In the genomic region with DNA sequence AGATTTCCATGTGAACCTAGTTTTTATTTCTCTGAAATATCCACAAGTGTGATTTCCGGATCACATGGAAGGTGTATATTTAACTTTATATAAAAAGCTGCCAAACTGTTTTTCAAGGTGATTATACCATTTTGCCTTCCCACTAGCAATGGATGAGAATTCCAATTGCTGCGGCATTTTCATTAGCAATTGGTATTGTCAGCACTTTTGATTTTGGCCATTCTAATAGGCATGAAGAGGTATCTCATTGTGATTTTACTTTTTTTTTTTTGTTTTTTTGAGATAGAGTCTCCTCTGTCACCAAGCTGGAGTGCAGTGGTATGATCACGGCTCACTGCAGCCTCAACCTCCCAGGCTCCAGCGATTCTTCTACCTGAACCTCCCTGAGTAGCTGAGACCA, we compare ENCODE assay signal across 24 cellular contexts. TPM values are rescaled to one million over a fixed set of nuclear protein-coding genes. Genes with fewer than 3 reads are reported as not detected.
DNase-seq lines count a peak whose midpoint lies in the region; ATAC-seq, FAIRE-seq and TF ChIP-seq lines count a peak whose summit lies in the region.
"Had no signal": no experiment of that assay in that cellular context is flagged by ENCODE, and none has a peak within 500 bp of the region (broad histone marks: within the 10 kb centered on the region; RNA-seq: fewer than 3 reads in every experiment).

No MANE protein-coding gene starts in this region.

- H3K9ac ChIP-seq in HepG2 (ENCODE audit: insufficient read depth, low read depth, low read length) (no peak overlapping the region), IMR-90 (ENCODE audit: low read depth, low read length) (no peak overlapping the region)
- H3K9ac ChIP-seq: BLaER1 had no signal

- H3K79me1 ChIP-seq in IMR-90 (ENCODE audit: low read depth in 1 of 2, low read length in 2 of 2): 0 out of 4 replicates have a peak, but pooled peaks cover 0 to 7% of the 10 kb centered on the region in 2 experiments

- H3K27ac ChIP-seq in HepG2 (ENCODE audit: extremely low read length, insufficient read depth, low read length): no peak overlapping the region
- no peak overlapping the region for H3K27ac ChIP-seq in right lobe of liver
- no peak overlapping the region for H3K27ac ChIP-seq in IMR-90 (ENCODE audit: insufficient read depth, low read length)
- H3K27ac ChIP-seq: 22Rv1, BLaER1 had no signal

- H3K9me1 ChIP-seq in IMR-90 (ENCODE audit: insufficient read depth, low read length): 0 out of 2 replicates have a peak, but pooled peaks cover 4% of the 10 kb centered on the region

- H3K36me3 ChIP-seq in HepG2 (replicated peaks in 1 of 2; ENCODE audit: control insufficient read depth in 1 of 2, insufficient read depth in 2 of 2, low read length in 2 of 2): no peaks in the 10 kb centered on the region
- H3K36me3 ChIP-seq in right lobe of liver: no peaks in the 10 kb centered on the region
- H3K36me3 ChIP-seq in IMR-90 (ENCODE audit: control insufficient read depth, insufficient read depth, low read length): no peaks in the 10 kb centered on the region
- H3K36me3 ChIP-seq: BE2C, BLaER1 had no signal

- intact Hi-C loops in HepG2 (cut with micrococcal nuclease; ENCODE audit: unreplicated experiment): no loop called here
- intact Hi-C loops in right lobe of liver (cut with DNase I): no loop called here
- intact Hi-C loops in IMR-90 (cut with micrococcal nuclease): no loop called here

- no peak for FAIRE-seq in HepG2 (lab: Jason Lieb, UNC)
- FAIRE-seq in frontal cortex (lab: Jason Lieb, UNC): no peak
- FAIRE-seq: GM12878, GM12892, GM18507 had no signal

- no peak overlapping the region for H3K18ac ChIP-seq in IMR-90 (ENCODE audit: low read depth, low read length)

- no peak overlapping the region for H2AK9ac ChIP-seq in IMR-90 (replicated peaks; ENCODE audit: low read depth, low read length, poor library complexity)

- no peak for TF ChIP-seq EP300 in HepG2 (IDR thresholded peaks at IDR 0.05; ENCODE audit: low read depth in 2 of 2, low read length in 2 of 2)
- no peak for TF ChIP-seq EP300 in HepG2 (CRISPR knock-in tag; IDR thresholded peaks at IDR 0.05; ENCODE audit: borderline replicate concordance)

- H3K23ac ChIP-seq in IMR-90 (ENCODE audit: low read depth, low read length): no peak overlapping the region

- H4K20me1 ChIP-seq in HepG2 (ENCODE audit: insufficient read depth, low read length) (no peaks in the 10 kb centered on the region), IMR-90 (ENCODE audit: insufficient read depth, low read length) (no peaks in the 10 kb centered on the region)
- H4K20me1 ChIP-seq: BLaER1 had no signal

- H2AK5ac ChIP-seq in IMR-90 (ENCODE audit: low read depth, low read length): no peak overlapping the region

- H3K56ac ChIP-seq in IMR-90 (ENCODE audit: extremely low read depth, insufficient read depth, low read length): no peak overlapping the region

- CTCF ChIA-PET in HepG2 (lab: Yijun Ruan, JAX; ENCODE audit: low intra/inter-chr PET ratio, low total read pairs): no interaction called here
- CTCF ChIA-PET in IMR-90 (lab: Yijun Ruan, JAX): no interaction called here

- H3K27me3 ChIP-seq in HepG2 (ENCODE audit: control insufficient read depth in 1 of 2, insufficient read depth in 2 of 2, low read length in 2 of 2): peaks cover 0 to 17% of the 10 kb centered on the region in 2 experiments; a peak in 2 of 5 replicates
- H3K27me3 ChIP-seq in right lobe of liver: no peaks in the 10 kb centered on the region
- H3K27me3 ChIP-seq in IMR-90 (ENCODE audit: control insufficient read depth, insufficient read depth, low read length): peaks cover 27% of the 10 kb centered on the region
- H3K27me3 ChIP-seq: BLaER1 had no signal

- WGBS in HepG2 (ENCODE audit: low lambda C conversion rate): 41% methylated on average over 4 of the region's 4 CpGs
- 67% methylated on average over 4 of the region's 4 CpGs for WGBS in right lobe of liver (ENCODE audit: insufficient coverage, low coverage, low lambda C conversion rate, missing lambda C conversion rate)
- WGBS in IMR-90 (ENCODE audit: extremely low coverage in 2 of 2, insufficient read length in 1 of 2), 2 experiments: 100% methylated on average over 1 of the region's 4 CpGs; no CpG with 5 or more reads in 1 of the 2 experiments

- TF ChIP-seq CTCF in HepG2 (CRISPR knock-in tag; IDR thresholded peaks at IDR 0.05): no peak
- TF ChIP-seq CTCF in right lobe of liver (IDR thresholded peaks at IDR 0.05): no peak
- TF ChIP-seq CTCF in IMR-90 (conservative IDR thresholded peaks at IDR 0.05; ENCODE audit: low read depth, low read length): no peak

- H2AFZ ChIP-seq in HepG2 (ENCODE audit: low read length) (no peak overlapping the region), IMR-90 (replicated peaks; ENCODE audit: low read length, poor library complexity) (no peak overlapping the region)

- TF ChIP-seq RAD21 in HepG2 (CRISPR knock-in tag; IDR thresholded peaks at IDR 0.05) (no peak), IMR-90 (IDR thresholded peaks at IDR 0.05; ENCODE audit: low read length) (no peak)

- no peak overlapping the region for H2BK20ac ChIP-seq in IMR-90 (ENCODE audit: low read depth, low read length)

- no peaks in the 10 kb centered on the region for H3K79me2 ChIP-seq in HepG2 (ENCODE audit: insufficient read depth, low read length)

- in situ Hi-C loops in HepG2 (cut with HindIII; ENCODE audit: extremely low pct_ligation_motif_present, low pct_unique_long_range_greater_than_20kb) (no loop called here), IMR-90 (cut with MboI; ENCODE audit: low sequenced_read_pairs) (no loop called here)

- no peak overlapping the region for H3K4ac ChIP-seq in IMR-90 (ENCODE audit: low read depth, low read length)

- dilution Hi-C loops in IMR-90 (cut with HindIII; ENCODE audit: low sequenced_read_pairs, unreplicated experiment): no loop called here

- H2BK120ac ChIP-seq in IMR-90 (ENCODE audit: low read depth, low read length): no peak overlapping the region

- TF ChIP-seq POLR2A in HepG2 (IDR thresholded peaks at IDR 0.05; ENCODE audit: insufficient read depth in 1 of 2, low read depth in 2 of 2, low read length in 2 of 2): no peak
- no peak for TF ChIP-seq POLR2A in right lobe of liver (IDR thresholded peaks at IDR 0.05)
- no peak for TF ChIP-seq POLR2A in IMR-90 (IDR thresholded peaks at IDR 0.05; ENCODE audit: low read depth, low read length)

- H3K4me2 ChIP-seq in HepG2 (ENCODE audit: low read depth, low read length) (no peak overlapping the region), IMR-90 (ENCODE audit: low read depth, low read length) (no peak overlapping the region)
- H3K4me2 ChIP-seq: BLaER1 had no signal

- no peak overlapping the region for H4K5ac ChIP-seq in IMR-90 (ENCODE audit: low read depth, low read length)

- BruUV-seq in HepG2 (replicated peaks; lab: Mats Ljungman, UMichigan): no TSS peak
- BruUV-seq in IMR-90 (replicated peaks; lab: Mats Ljungman, UMichigan): no TSS peak

- H3K4me3 ChIP-seq in HepG2 (replicated peaks in 1 of 3; ENCODE audit: insufficient read depth in 1 of 3, low read depth in 2 of 3, low read length in 3 of 3) (no peak overlapping the region), right lobe of liver (no peak overlapping the region), IMR-90 (ENCODE audit: insufficient read depth, low read depth, low read length) (no peak overlapping the region)
- H3K4me3 ChIP-seq: BLaER1, GM12878 had no signal

- DNase-seq in HepG2 (ENCODE audit: low spot score) (no peak), right lobe of liver (no peak), IMR-90 (no peak), frontal cortex (ENCODE audit: low spot score in 2 of 2) (no peak)
- no peak for DNase-seq in stimulated activated CD4-positive, alpha-beta T cell treated with anti-CD3 and anti-CD28 coated beads, Interleukin-4, amount 100 ng/mL, for 4 hours
- DNase-seq: ACHN; BE2C; C1 segment of cervical spinal cord; CD4-positive, alpha-beta memory T cell; CD4-positive, CD25-positive, alpha-beta regulatory T cell; CD8-positive, alpha-beta memory T cell; COR-L47; DMS 273 treated with DMSO at 0.1 percent for 48 hours; DMS153; DMS53; DMS79; DND-41; EL; GDM1 had no signal

- H3K4me1 ChIP-seq in HepG2 (ENCODE audit: insufficient read depth, low read length) (peaks cover 15% of the 10 kb centered on the region), right lobe of liver (peaks cover 0 to 8% (median 2%) of the 10 kb centered on the region in 4 donors), IMR-90 (ENCODE audit: control insufficient read depth, insufficient read depth, low read length) (no peaks in the 10 kb centered on the region)
- H3K4me1 ChIP-seq: BE2C had no signal

- no peak overlapping the region for H2BK5ac ChIP-seq in IMR-90 (ENCODE audit: low read depth, low read length, poor library complexity, severe bottlenecking)

- H4K8ac ChIP-seq in IMR-90 (ENCODE audit: low read depth in 2 of 2, low read length in 2 of 2): no peak overlapping the region

- H4K91ac ChIP-seq in IMR-90 (ENCODE audit: insufficient read depth, low read depth, low read length): no peak overlapping the region

- H3K9me3 ChIP-seq in HepG2 (ENCODE audit: low read length) (no peaks in the 10 kb centered on the region), right lobe of liver (no peaks in the 10 kb centered on the region), IMR-90 (ENCODE audit: control insufficient read depth, insufficient read depth, low read length) (no peaks in the 10 kb centered on the region)
- H3K9me3 ChIP-seq: BE2C, BLaER1 had no signal

- ATAC-seq in HepG2: no peak
- ATAC-seq in right lobe of liver: no peak
- no peak for ATAC-seq in IMR-90 (ENCODE audit: low read depth)
- ATAC-seq: GM12878 had no signal

- no peak overlapping the region for H3K14ac ChIP-seq in IMR-90 (replicated peaks; ENCODE audit: low read depth, low read length)

- POLR2A ChIA-PET in HepG2 (lab: Yijun Ruan, JAX) (no interaction called here), IMR-90 (lab: Charles Lee; ENCODE audit: unreplicated experiment) (no interaction called here)

- no peak overlapping the region for H2BK15ac ChIP-seq in IMR-90 (ENCODE audit: low read depth, low read length)

RNA-seq across cellular contexts. Expression of a gene that starts 5.0 kb away (rescaled TPM):
- total RNA-seq in HepG2 (2016; rRNA removed; fragmentation: Illumina TruSeq; extraction: Trizol) (7.9 and 18.9 TPM in 2 replicates), right lobe of liver (10 to 100 TPM; 29.6 to 42.7 (median 36.4) TPM), IMR-90 (2012; rRNA removed) (38.6 and 45.0 TPM in 2 replicates), frontal cortex (21.2 TPM)
- total RNA-seq in HepG2 (2016; cell fraction: cytosol; rRNA removed; fragmentation: Illumina TruSeq; extraction: Trizol; ENCODE audit: low read depth): 5.7 and 6.4 TPM in 2 replicates
- 7.2 and 19.9 TPM in 2 replicates for total RNA-seq in HepG2 (2016; cell fraction: insoluble cytoplasmic fraction; rRNA removed; fragmentation: Illumina TruSeq; extraction: Trizol)
- total RNA-seq in HepG2 (2016; cell fraction: membrane; rRNA removed; fragmentation: Illumina TruSeq; extraction: Trizol): 6.6 and 8.2 TPM in 2 replicates
- 19.1 and 22.2 TPM in 2 replicates for total RNA-seq in HepG2 (2016; cell fraction: nucleus; rRNA removed; fragmentation: Illumina TruSeq; extraction: Trizol)
- polyA plus RNA-seq in HepG2 (2011; rRNA removed) (18.7 and 21.4 TPM in 2 replicates), IMR-90 (2012; rRNA removed) (45.7 and 45.9 TPM in 2 replicates)
- 16.6 and 18.4 TPM in 2 replicates for polyA plus RNA-seq in HepG2 (2011; cell fraction: cytosol; rRNA removed)
- 25.5 and 32.4 TPM in 2 replicates for polyA plus RNA-seq in HepG2 (2011; cell fraction: nucleus; rRNA removed)
- 19.2 and 20.3 TPM in 2 replicates for polyA plus RNA-seq in HepG2 (2012)
- polyA plus RNA-seq in HepG2 (2016; cell fraction: cytosol; fragmentation: Illumina TruSeq; extraction: Trizol; ENCODE audit: low read depth): 4.6 and 5.2 TPM in 2 replicates
- polyA plus RNA-seq in HepG2 (2016; cell fraction: insoluble cytoplasmic fraction; fragmentation: Illumina TruSeq; extraction: Trizol; ENCODE audit: low read depth): 7.2 and 8.0 TPM in 2 replicates
- polyA plus RNA-seq in HepG2 (2016; cell fraction: membrane; fragmentation: Illumina TruSeq; extraction: Trizol; ENCODE audit: low read depth): 5.6 and 6.0 TPM in 2 replicates
- 28.5 and 33.9 TPM in 2 replicates for polyA plus RNA-seq in HepG2 (2016; cell fraction: nucleus; fragmentation: Illumina TruSeq; extraction: Trizol; ENCODE audit: insufficient read depth, low read depth)
- 28.9 and 38.2 TPM in 2 replicates for polyA minus RNA-seq in HepG2 (2011; rRNA and poly(A)+ RNA removed; ENCODE audit: low replicate concordance)
- polyA minus RNA-seq in HepG2 (2011; cell fraction: cytosol; rRNA and poly(A)+ RNA removed): 6.5 and 12.1 TPM in 2 replicates
- polyA minus RNA-seq in HepG2 (2011; cell fraction: nucleus; rRNA and poly(A)+ RNA removed): 21.4 and 21.9 TPM in 2 replicates
- 34.1 and 36.3 TPM in 2 replicates for polyA plus RNA-seq in IMR-90 (2012; cell fraction: cytosol; rRNA removed)
- polyA plus RNA-seq in IMR-90 (2012; cell fraction: nucleus; rRNA removed; ENCODE audit: low replicate concordance): 40.4 and 55.5 TPM in 2 replicates

RNA-seq across cellular contexts. Expression of a gene that starts 13.9 kb away (rescaled TPM):
- total RNA-seq in HepG2 (2016; rRNA removed; fragmentation: Illumina TruSeq; extraction: Trizol): 55.7 and 60.0 TPM in 2 replicates
- 116 and 119 TPM in 2 replicates for total RNA-seq in HepG2 (2016; cell fraction: cytosol; rRNA removed; fragmentation: Illumina TruSeq; extraction: Trizol; ENCODE audit: low read depth)
- 55.1 and 57.7 TPM in 2 replicates for total RNA-seq in HepG2 (2016; cell fraction: insoluble cytoplasmic fraction; rRNA removed; fragmentation: Illumina TruSeq; extraction: Trizol)
- total RNA-seq in HepG2 (2016; cell fraction: membrane; rRNA removed; fragmentation: Illumina TruSeq; extraction: Trizol): 200 TPM in 2 replicates
- 26.3 and 33.3 TPM in 2 replicates for total RNA-seq in HepG2 (2016; cell fraction: nucleus; rRNA removed; fragmentation: Illumina TruSeq; extraction: Trizol)
- polyA plus RNA-seq in HepG2 (2011; rRNA removed): 124 and 141 TPM in 2 replicates
- polyA plus RNA-seq in HepG2 (2011; cell fraction: cytosol; rRNA removed): 127 and 156 TPM in 2 replicates
- polyA plus RNA-seq in HepG2 (2011; cell fraction: nucleus; rRNA removed): 50.3 and 53.5 TPM in 2 replicates
- 65.7 and 73.9 TPM in 2 replicates for polyA plus RNA-seq in HepG2 (2012)
- 178 and 186 TPM in 2 replicates for polyA plus RNA-seq in HepG2 (2016; cell fraction: cytosol; fragmentation: Illumina TruSeq; extraction: Trizol; ENCODE audit: low read depth)
- 75.5 and 80.9 TPM in 2 replicates for polyA plus RNA-seq in HepG2 (2016; cell fraction: insoluble cytoplasmic fraction; fragmentation: Illumina TruSeq; extraction: Trizol; ENCODE audit: low read depth)
- 224 and 225 TPM in 2 replicates for polyA plus RNA-seq in HepG2 (2016; cell fraction: membrane; fragmentation: Illumina TruSeq; extraction: Trizol; ENCODE audit: low read depth)
- polyA plus RNA-seq in HepG2 (2016; cell fraction: nucleus; fragmentation: Illumina TruSeq; extraction: Trizol; ENCODE audit: insufficient read depth, low read depth): 58.1 and 58.4 TPM in 2 replicates
- polyA minus RNA-seq in HepG2 (2011; rRNA and poly(A)+ RNA removed; ENCODE audit: low replicate concordance): 194 and 401 TPM in 2 replicates
- polyA minus RNA-seq in HepG2 (2011; cell fraction: cytosol; rRNA and poly(A)+ RNA removed): 65.3 and 71.4 TPM in 2 replicates
- 39.9 and 41.4 TPM in 2 replicates for polyA minus RNA-seq in HepG2 (2011; cell fraction: nucleus; rRNA and poly(A)+ RNA removed)
- total RNA-seq in right lobe of liver: 10 to 100 TPM; 49.3 to 88.3 (median 61.1) TPM
- 83.9 and 92.5 TPM in 2 replicates for total RNA-seq in IMR-90 (2012; rRNA removed)
- polyA plus RNA-seq in IMR-90 (2012; rRNA removed): 80.4 and 82.7 TPM in 2 replicates
- polyA plus RNA-seq in IMR-90 (2012; cell fraction: cytosol; rRNA removed): 56.1 and 61.2 TPM in 2 replicates
- 21.5 and 56.6 TPM in 2 replicates for polyA plus RNA-seq in IMR-90 (2012; cell fraction: nucleus; rRNA removed; ENCODE audit: low replicate concordance)
- total RNA-seq in frontal cortex: 51.4 TPM

RNA-seq across cellular contexts. Expression of a gene that starts 35.1 kb away (rescaled TPM):
- total RNA-seq in HepG2 (2016; rRNA removed; fragmentation: Illumina TruSeq; extraction: Trizol) (82.0 and 85.4 TPM in 2 replicates), right lobe of liver (10 to 100 TPM; 21.4 to 38.1 (median 31.0) TPM), IMR-90 (2012; rRNA removed) (63.1 and 68.0 TPM in 2 replicates), frontal cortex (147 TPM)
- total RNA-seq in HepG2 (2016; cell fraction: cytosol; rRNA removed; fragmentation: Illumina TruSeq; extraction: Trizol; ENCODE audit: low read depth): 117 and 147 TPM in 2 replicates
- total RNA-seq in HepG2 (2016; cell fraction: insoluble cytoplasmic fraction; rRNA removed; fragmentation: Illumina TruSeq; extraction: Trizol): 82.0 and 82.7 TPM in 2 replicates
- total RNA-seq in HepG2 (2016; cell fraction: membrane; rRNA removed; fragmentation: Illumina TruSeq; extraction: Trizol): 214 and 215 TPM in 2 replicates
- 59.5 and 61.7 TPM in 2 replicates for total RNA-seq in HepG2 (2016; cell fraction: nucleus; rRNA removed; fragmentation: Illumina TruSeq; extraction: Trizol)
- polyA plus RNA-seq in HepG2 (2011; rRNA removed) (56.2 and 59.7 TPM in 2 replicates), IMR-90 (2012; rRNA removed) (52.8 and 56.8 TPM in 2 replicates)
- 65.4 and 69.6 TPM in 2 replicates for polyA plus RNA-seq in HepG2 (2011; cell fraction: cytosol; rRNA removed)
- polyA plus RNA-seq in HepG2 (2011; cell fraction: nucleus; rRNA removed): 86.6 and 92.4 TPM in 2 replicates
- 28.1 and 30.6 TPM in 2 replicates for polyA plus RNA-seq in HepG2 (2012)
- 140 and 156 TPM in 2 replicates for polyA plus RNA-seq in HepG2 (2016; cell fraction: cytosol; fragmentation: Illumina TruSeq; extraction: Trizol; ENCODE audit: low read depth)
- 69.4 and 76.0 TPM in 2 replicates for polyA plus RNA-seq in HepG2 (2016; cell fraction: insoluble cytoplasmic fraction; fragmentation: Illumina TruSeq; extraction: Trizol; ENCODE audit: low read depth)
- polyA plus RNA-seq in HepG2 (2016; cell fraction: membrane; fragmentation: Illumina TruSeq; extraction: Trizol; ENCODE audit: low read depth): 186 and 191 TPM in 2 replicates
- polyA plus RNA-seq in HepG2 (2016; cell fraction: nucleus; fragmentation: Illumina TruSeq; extraction: Trizol; ENCODE audit: insufficient read depth, low read depth): 82.0 and 83.2 TPM in 2 replicates
- 142 and 277 TPM in 2 replicates for polyA minus RNA-seq in HepG2 (2011; rRNA and poly(A)+ RNA removed; ENCODE audit: low replicate concordance)
- 22.9 and 28.1 TPM in 2 replicates for polyA minus RNA-seq in HepG2 (2011; cell fraction: cytosol; rRNA and poly(A)+ RNA removed)
- 96.7 and 106 TPM in 2 replicates for polyA minus RNA-seq in HepG2 (2011; cell fraction: nucleus; rRNA and poly(A)+ RNA removed)
- 20.7 and 41.4 TPM in 2 replicates for polyA plus RNA-seq in IMR-90 (2012; cell fraction: cytosol; rRNA removed)
- polyA plus RNA-seq in IMR-90 (2012; cell fraction: nucleus; rRNA removed; ENCODE audit: low replicate concordance): 38.3 and 88.4 TPM in 2 replicates

RNA-seq across cellular contexts. Expression of a gene that starts 45.0 kb away (rescaled TPM):
- total RNA-seq in HepG2 (2016; rRNA removed; fragmentation: Illumina TruSeq; extraction: Trizol) (25.2 and 34.2 TPM in 2 replicates), right lobe of liver (10 to 100 TPM; 10.7 to 13.0 (median 12.3) TPM), IMR-90 (2012; rRNA removed) (33.6 and 38.4 TPM in 2 replicates), frontal cortex (43.6 TPM)
- 7.3 and 7.9 TPM in 2 replicates for total RNA-seq in HepG2 (2016; cell fraction: cytosol; rRNA removed; fragmentation: Illumina TruSeq; extraction: Trizol; ENCODE audit: low read depth)
- total RNA-seq in HepG2 (2016; cell fraction: insoluble cytoplasmic fraction; rRNA removed; fragmentation: Illumina TruSeq; extraction: Trizol): 26.4 and 33.3 TPM in 2 replicates
- total RNA-seq in HepG2 (2016; cell fraction: membrane; rRNA removed; fragmentation: Illumina TruSeq; extraction: Trizol): 21.4 and 23.3 TPM in 2 replicates
- 17.6 and 18.9 TPM in 2 replicates for total RNA-seq in HepG2 (2016; cell fraction: nucleus; rRNA removed; fragmentation: Illumina TruSeq; extraction: Trizol)
- polyA plus RNA-seq in HepG2 (2011; rRNA removed) (18.4 and 19.2 TPM in 2 replicates), IMR-90 (2012; rRNA removed) (14.3 and 17.2 TPM in 2 replicates)
- 10.6 and 14.8 TPM in 2 replicates for polyA plus RNA-seq in HepG2 (2011; cell fraction: cytosol; rRNA removed)
- polyA plus RNA-seq in HepG2 (2011; cell fraction: nucleus; rRNA removed): 15.6 and 19.5 TPM in 2 replicates
- 11.2 and 13.3 TPM in 2 replicates for polyA plus RNA-seq in HepG2 (2012)
- 6.3 and 7.2 TPM in 2 replicates for polyA plus RNA-seq in HepG2 (2016; cell fraction: cytosol; fragmentation: Illumina TruSeq; extraction: Trizol; ENCODE audit: low read depth)
- 24.9 and 26.5 TPM in 2 replicates for polyA plus RNA-seq in HepG2 (2016; cell fraction: insoluble cytoplasmic fraction; fragmentation: Illumina TruSeq; extraction: Trizol; ENCODE audit: low read depth)
- polyA plus RNA-seq in HepG2 (2016; cell fraction: membrane; fragmentation: Illumina TruSeq; extraction: Trizol; ENCODE audit: low read depth): 13.6 and 14.2 TPM in 2 replicates
- polyA plus RNA-seq in HepG2 (2016; cell fraction: nucleus; fragmentation: Illumina TruSeq; extraction: Trizol; ENCODE audit: insufficient read depth, low read depth): 23.9 and 24.7 TPM in 2 replicates
- polyA minus RNA-seq in HepG2 (2011; rRNA and poly(A)+ RNA removed; ENCODE audit: low replicate concordance): 20.4 and 27.5 TPM in 2 replicates
- 10.0 and 11.4 TPM in 2 replicates for polyA minus RNA-seq in HepG2 (2011; cell fraction: cytosol; rRNA and poly(A)+ RNA removed)
- polyA minus RNA-seq in HepG2 (2011; cell fraction: nucleus; rRNA and poly(A)+ RNA removed): 17.6 and 26.7 TPM in 2 replicates
- 6.9 and 10.7 TPM in 2 replicates for polyA plus RNA-seq in IMR-90 (2012; cell fraction: cytosol; rRNA removed)
- polyA plus RNA-seq in IMR-90 (2012; cell fraction: nucleus; rRNA removed; ENCODE audit: low replicate concordance): 10.2 and 40.0 TPM in 2 replicates

RNA-seq across cellular contexts. Expression of a gene that starts 54.2 kb away (rescaled TPM):
- total RNA-seq in HepG2 (2016; rRNA removed; fragmentation: Illumina TruSeq; extraction: Trizol): not detected in 2 replicates
- not detected in 2 replicates for total RNA-seq in HepG2 (2016; cell fraction: cytosol; rRNA removed; fragmentation: Illumina TruSeq; extraction: Trizol; ENCODE audit: low read depth)
- 0.15 TPM in 1 of 2 replicates, not detected in the other for total RNA-seq in HepG2 (2016; cell fraction: insoluble cytoplasmic fraction; rRNA removed; fragmentation: Illumina TruSeq; extraction: Trizol)
- not detected in 2 replicates for total RNA-seq in HepG2 (2016; cell fraction: membrane; rRNA removed; fragmentation: Illumina TruSeq; extraction: Trizol)
- total RNA-seq in HepG2 (2016; cell fraction: nucleus; rRNA removed; fragmentation: Illumina TruSeq; extraction: Trizol): 0.12 TPM in 1 of 2 replicates, not detected in the other
- polyA plus RNA-seq in HepG2 (2011; rRNA removed): 5.4 and 6.4 TPM in 2 replicates
- polyA plus RNA-seq in HepG2 (2011; cell fraction: cytosol; rRNA removed): 0.67 and 1.6 TPM in 2 replicates
- polyA plus RNA-seq in HepG2 (2011; cell fraction: nucleus; rRNA removed): 76.9 and 115 TPM in 2 replicates
- polyA plus RNA-seq in HepG2 (2012): 3.1 and 4.4 TPM in 2 replicates
- polyA plus RNA-seq in HepG2 (2016; cell fraction: cytosol; fragmentation: Illumina TruSeq; extraction: Trizol; ENCODE audit: low read depth): not detected in 2 replicates
- polyA plus RNA-seq in HepG2 (2016; cell fraction: insoluble cytoplasmic fraction; fragmentation: Illumina TruSeq; extraction: Trizol; ENCODE audit: low read depth): not detected in 2 replicates
- not detected in 2 replicates for polyA plus RNA-seq in HepG2 (2016; cell fraction: membrane; fragmentation: Illumina TruSeq; extraction: Trizol; ENCODE audit: low read depth)
- 0.07 and 0.44 TPM in 2 replicates for polyA plus RNA-seq in HepG2 (2016; cell fraction: nucleus; fragmentation: Illumina TruSeq; extraction: Trizol; ENCODE audit: insufficient read depth, low read depth)
- polyA minus RNA-seq in HepG2 (2011; rRNA and poly(A)+ RNA removed; ENCODE audit: low replicate concordance): 0.72 and 10.8 TPM in 2 replicates
- polyA minus RNA-seq in HepG2 (2011; cell fraction: cytosol; rRNA and poly(A)+ RNA removed): 0.49 and 0.62 TPM in 2 replicates
- polyA minus RNA-seq in HepG2 (2011; cell fraction: nucleus; rRNA and poly(A)+ RNA removed): 19.8 and 25.9 TPM in 2 replicates
- total RNA-seq in right lobe of liver: 1 to 10 TPM in 1 of 6 experiments, under 1 TPM in 4, not detected in 1; 0.18 to 5.5 (median 0.49) TPM
- 3.6 and 5.4 TPM in 2 replicates for total RNA-seq in IMR-90 (2012; rRNA removed)
- 13.7 and 14.3 TPM in 2 replicates for polyA plus RNA-seq in IMR-90 (2012; rRNA removed)
- 6.1 and 8.4 TPM in 2 replicates for polyA plus RNA-seq in IMR-90 (2012; cell fraction: cytosol; rRNA removed)
- polyA plus RNA-seq in IMR-90 (2012; cell fraction: nucleus; rRNA removed; ENCODE audit: low replicate concordance): 166 and 173 TPM in 2 replicates
- 12.6 TPM for total RNA-seq in frontal cortex
- polyA plus RNA-seq: CD4-positive, alpha-beta memory T cell; CD4-positive, CD25-positive, alpha-beta regulatory T cell; CD8-positive, alpha-beta memory T cell had no signal
